Comparison of ENCODE assay signal across 8 cellular contexts in the genomic region with DNA sequence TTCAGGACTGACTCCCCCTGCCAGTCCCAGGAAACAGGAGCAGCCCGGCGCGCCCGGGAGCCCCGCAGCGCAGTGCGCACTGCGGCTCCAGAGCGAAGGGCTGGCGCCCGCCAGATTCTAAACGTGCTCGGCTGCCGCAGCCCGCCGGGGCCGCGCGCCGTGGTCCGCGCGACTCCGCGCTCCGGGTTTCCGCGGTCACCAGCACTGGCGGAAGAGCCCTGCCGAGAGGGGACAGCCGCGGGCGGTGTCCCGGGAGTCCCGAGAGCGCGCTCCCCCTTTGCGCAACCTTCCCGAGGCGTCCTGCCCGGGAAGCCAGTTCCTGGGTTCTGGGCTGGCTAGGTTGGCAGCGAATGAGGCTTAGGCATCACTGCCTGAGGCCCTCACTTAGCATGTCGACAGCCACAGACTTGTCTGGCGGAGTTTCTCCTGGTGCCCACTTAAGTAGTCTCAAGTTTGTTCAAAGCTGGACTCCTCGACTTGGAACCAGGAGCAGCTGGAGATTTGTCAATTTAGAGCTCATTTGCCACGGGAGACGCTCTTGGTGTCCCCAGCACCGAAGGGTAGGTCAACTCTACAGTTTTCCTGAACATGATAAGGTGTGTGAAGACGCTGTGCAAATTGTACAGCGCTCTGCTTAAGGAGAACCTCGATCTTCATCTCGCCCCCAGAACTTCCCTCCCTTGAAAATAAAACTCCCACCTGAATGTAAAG. TPM values are rescaled to one million over a fixed set of nuclear protein-coding genes. Genes with fewer than 3 reads are reported as not detected.
A peak's percentile ranks its signal among the peaks of the same experiment; 100 is the strongest.
DNase-seq lines count a peak whose midpoint lies in the region; ATAC-seq and TF ChIP-seq lines count a peak whose summit lies in the region.

No MANE protein-coding gene starts in this region.

- peak in 1 of 2 donors; percentile 48 for TF ChIP-seq EP300 in tibial nerve (IDR thresholded peaks at IDR 0.05)

- H3K4me1 Mint-ChIP-seq in activated T-helper 17 cell treated with anti-CD3 and anti-CD28 coated beads, Interleukin-2, amount 50 U/mL, for 72 hours: peaks cover 8% of the 10 kb centered on the region

- WGBS in tibial nerve, 2 donors: 0 to 4% methylated on average over 20 to 30 of the region's 52 CpGs

- peak overlapping the region; percentile 37 to 89 for H3K9ac ChIP-seq in colonic mucosa (ENCODE audit: low read depth in 2 of 2, low read length in 2 of 2)

- TF ChIP-seq CTCF in colonic mucosa (IDR thresholded peaks at IDR 0.05): no peak
- no peak for TF ChIP-seq CTCF in tibial nerve (IDR thresholded peaks at IDR 0.05)

- H3K4me3 Mint-ChIP-seq in activated T-helper 17 cell treated with anti-CD3 and anti-CD28 coated beads, Interleukin-2, amount 50 U/mL, for 72 hours: no peak overlapping the region

- peaks cover 54% of the 10 kb centered on the region for H3K27me3 Mint-ChIP-seq in activated T-helper 17 cell treated with anti-CD3 and anti-CD28 coated beads, Interleukin-2, amount 50 U/mL, for 72 hours

- no peak for TF ChIP-seq POLR2A in tibial nerve (IDR thresholded peaks at IDR 0.05)

- H3K36me3 ChIP-seq in colonic mucosa (no peaks in the 10 kb centered on the region), tibial nerve (no peaks in the 10 kb centered on the region)

- DNase-seq in DMS79 (lab: John Stamatoyannopoulos, UW): peak; percentile 73
- peak; percentile 65 for DNase-seq in H4 (ENCODE audit: low spot score)
- peak; percentile 84 for DNase-seq in NCI-H2227 (lab: John Stamatoyannopoulos, UW; ENCODE audit: unreplicated experiment)
- DNase-seq in colonic mucosa: peak; percentile 75
- peak; percentile 94 for DNase-seq in left kidney (ENCODE audit: low read depth, low spot score)
- no peak for DNase-seq in tibial nerve (ENCODE audit: low spot score in 2 of 2)
- DNase-seq in SW 1271 (lab: John Stamatoyannopoulos, UW): no peak

- H3K4me1 ChIP-seq in colonic mucosa (no peaks in the 10 kb centered on the region), tibial nerve (peaks cover 0 to 36% (median 3%) of the 10 kb centered on the region in 4 donors)

- H3K9me3 ChIP-seq in colonic mucosa: no peaks in the 10 kb centered on the region
- no peaks in the 10 kb centered on the region for H3K9me3 ChIP-seq in tibial nerve

- no peak for ATAC-seq in activated T-helper 17 cell treated with anti-CD3 and anti-CD28 coated beads, Interleukin-2, amount 50 U/mL, for 72 hours (replicated peaks)

- H3K4me3 ChIP-seq in colonic mucosa (peak overlapping the region; percentile 49), tibial nerve (peak overlapping the region; percentile 40 to 67 (median 50))

- no peaks in the 10 kb centered on the region for H3K36me3 Mint-ChIP-seq in activated T-helper 17 cell treated with anti-CD3 and anti-CD28 coated beads, Interleukin-2, amount 50 U/mL, for 72 hours (ENCODE audit: low read depth)

- H3K27ac ChIP-seq in colonic mucosa (peak overlapping the region; percentile 83), tibial nerve (peak overlapping the region in 2 of 4 donors; percentile 63 to 64)

- H3K27ac Mint-ChIP-seq in activated T-helper 17 cell treated with anti-CD3 and anti-CD28 coated beads, Interleukin-2, amount 50 U/mL, for 72 hours: no peak overlapping the region

- no peaks in the 10 kb centered on the region for H3K27me3 ChIP-seq in colonic mucosa
- peaks cover 0 to 63% of the 10 kb centered on the region in 2 donors for H3K27me3 ChIP-seq in tibial nerve

- H3K9me3 Mint-ChIP-seq in activated T-helper 17 cell treated with anti-CD3 and anti-CD28 coated beads, Interleukin-2, amount 50 U/mL, for 72 hours: peaks cover 5% of the 10 kb centered on the region

- intact Hi-C loops in colonic mucosa (cut with DNase I): no loop called here

RNA-seq across cellular contexts. Expression of a gene that starts 1.5 kb away (rescaled TPM):
- total RNA-seq in H4 (2014; rRNA removed; shearing (Covaris generic)): 0.12 and 2.1 TPM in 2 replicates
- total RNA-seq in colonic mucosa (1 to 10 TPM; 7.4 to 8.1 TPM), tibial nerve (1 to 10 TPM in 1 of 4 donors, under 1 TPM in 1, not detected in 2; 0.63 to 1.2 TPM)
- total RNA-seq in activated T-helper 17 cell treated with anti-CD3 and anti-CD28 coated beads, Interleukin-2, amount 50 U/mL, for 72 hours: not detected

RNA-seq across cellular contexts. Expression of a gene that starts 20.8 kb away (rescaled TPM):
- 0.02 and 0.06 TPM in 2 replicates for total RNA-seq in H4 (2014; rRNA removed; shearing (Covaris generic))
- total RNA-seq in colonic mucosa (under 1 TPM; 0.11 to 0.12 TPM), tibial nerve (not detected)
- total RNA-seq in activated T-helper 17 cell treated with anti-CD3 and anti-CD28 coated beads, Interleukin-2, amount 50 U/mL, for 72 hours: not detected

Comparison
In these comparisons a context has a peak if more than half of its experiments do, and no peak if none do; other contexts are left out.
1. DNase-seq: peak in DMS79 (single experiment), H4 (single experiment), NCI-H2227 (single experiment), colonic mucosa (single experiment) and left kidney (single experiment); none in tibial nerve (0 of 2) and SW 1271 (0 of 2).